ENCODE assay signal across 8 cellular contexts in genomic region chr15:40045572-40046217, GRCh38. TPM values are rescaled to one million over a fixed set of nuclear protein-coding genes. Genes with fewer than 3 reads are reported as not detected.
A peak's percentile ranks its signal among the peaks of the same experiment; 100 is the strongest.
DNase-seq lines count a peak whose midpoint lies in the region; ATAC-seq and TF ChIP-seq lines count a peak whose summit lies in the region.

No MANE protein-coding gene starts in this region.

- H3K4me1 Mint-ChIP-seq in memory B cell, result peaks cover 51% of the 10 kb centered on the region

- peak overlapping the region; percentile 55 for H3K4me3 Mint-ChIP-seq in memory B cell

- peak; percentile 21 for ATAC-seq in memory B cell (ENCODE audit: low read depth)

- no peaks in the 10 kb centered on the region for H4K20me1 ChIP-seq in GM23248 (ENCODE audit: insufficient read depth)
- no peaks in the 10 kb centered on the region for H4K20me1 ChIP-seq in SK-N-SH (ENCODE audit: insufficient read depth)

- H3K4me2 ChIP-seq in GM23248 (ENCODE audit: unreplicated experiment) (peak overlapping the region; percentile 78), SK-N-SH (peak overlapping the region; percentile 68; the same call in 1 of the 2 replicates)

- H3K4me3 ChIP-seq in A673 (ENCODE audit: low read depth, low read length, poor library complexity, severe bottlenecking) (no peak overlapping the region), GM23248 (peak overlapping the region; percentile 62), SK-N-SH (ENCODE audit: low read depth in 2 of 2, low read length in 1 of 2) (no peak overlapping the region)

- CTCF ChIA-PET in A673 (lab: Charles Lee), result interaction anchor here (0.5 to 1.6 kb wide), 12 partner anchors 32 to 376 kb away, joined by 3 to 12 read pairs (median 4); no protein-coding TSS in a partner anchor
- CTCF ChIA-PET in SK-N-SH (lab: Yijun Ruan, JAX), result interaction anchor here (0.6 to 8.5 kb wide), 37 partner anchors 9 to 1156 kb away, joined by 3 to 153 read pairs (median 4); partner anchors contain the start of gene BMF

- TF ChIP-seq RAD21 in SK-N-SH (IDR thresholded peaks at IDR 0.05; ENCODE audit: low read length), result no peak

- WGBS in GM23248 (ENCODE audit: low coverage in 1 of 2, low lambda C conversion rate in 2 of 2, missing lambda C conversion rate in 2 of 2), 2 experiments, result 83 to 93% methylated on average over 6 of the region's 6 CpGs
- WGBS in SK-N-SH (ENCODE audit: low lambda C conversion rate), result 88% methylated on average over 6 of the region's 6 CpGs

- H3K4me1 ChIP-seq in A673 (ENCODE audit: insufficient read depth, low read length, poor library complexity, severe bottlenecking) (peaks cover 35% of the 10 kb centered on the region), GM23248 (ENCODE audit: insufficient read depth) (peaks cover 31% of the 10 kb centered on the region), SK-N-SH (ENCODE audit: control insufficient read depth in 1 of 2, insufficient read depth in 2 of 2, low read depth in 1 of 2, low read length in 1 of 2) (peaks cover 18 to 29% of the 10 kb centered on the region in 2 experiments)

- in situ Hi-C loops in GM23248 (cut with MboI), result loop anchor here (10.0 kb wide), 2 partner anchors 169 to 229 kb away; no protein-coding TSS in a partner anchor

- TF ChIP-seq CTCF in A673 (conservative IDR thresholded peaks at IDR 0.05; ENCODE audit: low read depth, low read length), result no peak
- TF ChIP-seq CTCF in SK-N-SH (IDR thresholded peaks at IDR 0.05), result no peak
- TF ChIP-seq CTCF in GM20000 (IDR thresholded peaks at IDR 0.05; ENCODE audit: extremely low read depth, missing control alignments), result no peak

- H3K36me3 Mint-ChIP-seq in memory B cell, result no peaks in the 10 kb centered on the region

- TF ChIP-seq EP300 in SK-N-SH (IDR thresholded peaks at IDR 0.05; ENCODE audit: borderline replicate concordance in 1 of 2, low read depth in 1 of 2, low read length in 1 of 2), result no peak

- no peaks in the 10 kb centered on the region for H3K9me3 Mint-ChIP-seq in memory B cell

- no peaks in the 10 kb centered on the region for H3K9me3 ChIP-seq in A673 (ENCODE audit: low read depth, low read length, poor library complexity, severe bottlenecking)
- H3K9me3 ChIP-seq in GM23248 (ENCODE audit: low read depth), result no peaks in the 10 kb centered on the region
- H3K9me3 ChIP-seq in SK-N-SH, result no peaks in the 10 kb centered on the region

- no peaks in the 10 kb centered on the region for H3K36me3 ChIP-seq in A673 (ENCODE audit: insufficient read depth, low read length, poor library complexity, severe bottlenecking)
- H3K36me3 ChIP-seq in GM23248 (ENCODE audit: low read depth), result no peaks in the 10 kb centered on the region
- H3K36me3 ChIP-seq in SK-N-SH (replicated peaks in 1 of 2; ENCODE audit: control insufficient read depth in 1 of 2, insufficient read depth in 2 of 2, low read length in 1 of 2), result no peaks in the 10 kb centered on the region

- intact Hi-C loops in A673 (cut with micrococcal nuclease; ENCODE audit: unreplicated experiment), result loop anchor here (1.0 to 10.0 kb wide), 5 partner anchors 57 to 379 kb away; no protein-coding TSS in a partner anchor

- H3K9ac ChIP-seq in GM23248, result peak overlapping the region; percentile 42; the same call in 1 of the 2 replicates
- H3K9ac ChIP-seq in SK-N-SH, result no peak overlapping the region

- H3K27ac ChIP-seq in A673 (ENCODE audit: low read depth, low read length, poor library complexity, severe bottlenecking) (peak overlapping the region; percentile 69), GM23248 (no peak overlapping the region), SK-N-SH (ENCODE audit: low read depth in 2 of 2, low read length in 1 of 2) (no peak overlapping the region; a peak in 1 of 4 replicates)

- H3K79me2 ChIP-seq in GM23248 (ENCODE audit: insufficient read depth) (no peaks in the 10 kb centered on the region), SK-N-SH (ENCODE audit: insufficient read depth) (no peaks in the 10 kb centered on the region; the same call in 1 of the 2 replicates)

- DNase-seq in A673 (ENCODE audit: low spot score), result no peak
- DNase-seq in GM23248, result no peak
- no peak for DNase-seq in SK-N-SH
- DNase-seq in memory B cell (ENCODE audit: low spot score in 2 of 2), result no peak
- no peak for DNase-seq in SHP77 treated with DMSO at 0.1 percent for 48 hours (lab: John Stamatoyannopoulos, UW)
- no peak for DNase-seq in GM20000 (ENCODE audit: low spot score)
- DNase-seq in KG1 (lab: John Stamatoyannopoulos, UW), result no peak
- no peak for DNase-seq in NOMO-1 treated with DMSO at 0.1 percent for 48 hours (lab: John Stamatoyannopoulos, UW; ENCODE audit: unreplicated experiment)

- H3F3A ChIP-seq in GM23248 (ENCODE audit: insufficient read depth) (peaks cover 13% of the 10 kb centered on the region), SK-N-SH (replicated peaks; ENCODE audit: insufficient read depth) (peaks cover 11% of the 10 kb centered on the region)

- POLR2A ChIA-PET in A673 (lab: Charles Lee; ENCODE audit: low non-redundant PET), result interaction anchor here (0.5 to 0.7 kb wide), 2 partner anchors 31 to 130 kb away, joined by 3 to 10 read pairs; no protein-coding TSS in a partner anchor
- POLR2A ChIA-PET in SK-N-SH (lab: Yijun Ruan, JAX), result no interaction called here

- H3K27ac Mint-ChIP-seq in memory B cell, result peak overlapping the region; percentile 90

- H3K9me2 ChIP-seq in GM23248 (ENCODE audit: insufficient read depth) (no peaks in the 10 kb centered on the region), SK-N-SH (no peaks in the 10 kb centered on the region)

- H2AFZ ChIP-seq in GM23248 (peak overlapping the region; percentile 72; the same call in 1 of the 2 replicates), SK-N-SH (ENCODE audit: low read depth) (no peak overlapping the region)

- peaks cover under 1% of the 10 kb centered on the region for H3K27me3 Mint-ChIP-seq in memory B cell

- TSS peak; percentile 45 for BruUV-seq in A673 (replicated peaks; lab: Mats Ljungman, UMichigan)

- no peaks in the 10 kb centered on the region for H3K27me3 ChIP-seq in A673 (replicated peaks; ENCODE audit: insufficient read depth, low read depth, low read length, poor library complexity)
- H3K27me3 ChIP-seq in GM23248 (replicated peaks; ENCODE audit: insufficient read depth), result no peaks in the 10 kb centered on the region
- no peaks in the 10 kb centered on the region for H3K27me3 ChIP-seq in SK-N-SH (ENCODE audit: insufficient read depth)

TF ChIP-seq in SK-N-SH, 30 proteins besides CTCF, POLR2A, EP300 and RAD21:
- TF ChIP-seq FOSL2 (IDR thresholded peaks at IDR 0.05; ENCODE audit: borderline replicate concordance, low read depth), result no peak
- no peak for TF ChIP-seq RCOR1 (IDR thresholded peaks at IDR 0.05; ENCODE audit: low read length)
- TF ChIP-seq FOXM1 (IDR thresholded peaks at IDR 0.05; ENCODE audit: low read depth), result no peak
- TF ChIP-seq MXI1 (IDR thresholded peaks at IDR 0.05; ENCODE audit: low read depth, low read length), result no peak
- TF ChIP-seq TCF12 (IDR thresholded peaks at IDR 0.05), result no peak
- TF ChIP-seq JUND (IDR thresholded peaks at IDR 0.05), result no peak

RNA-seq across cellular contexts. Expression of gene SRP14, which starts 6.7 kb away (rescaled TPM):
- total RNA-seq in A673 (2021), result 272 and 274 TPM in 2 replicates
- total RNA-seq in GM23248 (2014; rRNA removed; shearing (Covaris generic)), result 257 and 282 TPM in 2 replicates
- polyA plus RNA-seq in GM23248 (2016; fragmentation: Nextera tagmentation; extraction: Ambion mirVana) (789 and 796 TPM in 2 replicates), SK-N-SH (2012; rRNA removed) (489 and 501 TPM in 2 replicates)
- polyA plus RNA-seq in SK-N-SH (2012; cell fraction: cytosol; rRNA removed), result 524 and 758 TPM in 2 replicates
- 94.9 and 167 TPM in 2 replicates for polyA plus RNA-seq in SK-N-SH (2012; cell fraction: nucleus; rRNA removed)
